In genomic region chr2:132038179-132038882, GRCh38 we compare ENCODE assay signal across 8 cellular contexts.
A peak's percentile ranks its signal among the peaks of the same experiment; 100 is the strongest.
DNase-seq lines count a peak whose midpoint lies in the region; FAIRE-seq and TF ChIP-seq lines count a peak whose summit lies in the region.

No MANE protein-coding gene starts in this region.

- H3K4me1 Mint-ChIP-seq in Caco-2 (ENCODE audit: low read depth, unreplicated experiment) = no peaks in the 10 kb centered on the region
- H3K4me1 Mint-ChIP-seq in endodermal cell = peaks cover 5% of the 10 kb centered on the region

- DNase-seq in Caco-2 (no peak), endodermal cell (peak; percentile 70), ovary (no peak), medulla oblongata (ENCODE audit: extremely low spot score) (no peak), GM12892 (ENCODE audit: insufficient read length) (no peak), MV-4-11 (lab: John Stamatoyannopoulos, UW) (no peak)
- DNase-seq in activated CD4-positive, CD25-positive, alpha-beta regulatory T cell (lab: John Stamatoyannopoulos, UW) = no peak

- H3K27ac Mint-ChIP-seq in Caco-2 (ENCODE audit: unreplicated experiment) = no peak overlapping the region
- no peak overlapping the region for H3K27ac Mint-ChIP-seq in endodermal cell

- H3K27me3 ChIP-seq in Caco-2 (replicated peaks; ENCODE audit: control insufficient read depth, insufficient read depth, low read length) = no peaks in the 10 kb centered on the region
- peaks cover 40% of the 10 kb centered on the region for H3K27me3 ChIP-seq in HUES64 (ENCODE audit: insufficient read depth, low read length)
- peaks cover 47% of the 10 kb centered on the region for H3K27me3 ChIP-seq in endodermal cell (ENCODE audit: control insufficient read depth, insufficient read depth, low read length, poor library complexity, severe bottlenecking)
- no peaks in the 10 kb centered on the region for H3K27me3 ChIP-seq in ovary

- H3K4me3 Mint-ChIP-seq in Caco-2 (ENCODE audit: unreplicated experiment) (peak overlapping the region; percentile 51), endodermal cell (peak overlapping the region; percentile 71)

- H3K9me3 Mint-ChIP-seq in Caco-2 (ENCODE audit: unreplicated experiment) = no peaks in the 10 kb centered on the region
- H3K9me3 Mint-ChIP-seq in endodermal cell = peaks cover 2% of the 10 kb centered on the region

- TF ChIP-seq EP300 in ovary (IDR thresholded peaks at IDR 0.05) = no peak

- peak overlapping the region; percentile 63 for H3K9ac ChIP-seq in HUES64 (ENCODE audit: low read depth, low read length)
- H3K9ac ChIP-seq in endodermal cell (ENCODE audit: extremely low read depth, low read length, poor library complexity, severe bottlenecking) = peak overlapping the region; percentile 34

- H3K36me3 ChIP-seq in Caco-2 (ENCODE audit: control insufficient read depth, insufficient read depth, low read length) (no peaks in the 10 kb centered on the region), HUES64 (ENCODE audit: insufficient read depth, low read length) (no peaks in the 10 kb centered on the region), endodermal cell (ENCODE audit: control insufficient read depth, insufficient read depth, low read length) (no peaks in the 10 kb centered on the region), ovary (no peaks in the 10 kb centered on the region)

- H3K36me3 Mint-ChIP-seq in Caco-2 (ENCODE audit: insufficient read depth, unreplicated experiment) (no peaks in the 10 kb centered on the region), endodermal cell (ENCODE audit: low read depth) (no peaks in the 10 kb centered on the region)

- 2% methylated on average over 78 of the region's 84 CpGs for WGBS in HUES64
- 0% methylated on average over 11 to 73 of the region's 84 CpGs for WGBS in endodermal cell (ENCODE audit: insufficient coverage in 1 of 2, insufficient read length in 1 of 2), 2 experiments
- 1 to 2% (median 2%) methylated on average over 78 to 84 of the region's 84 CpGs for WGBS in ovary, 3 donors

- H3K4me1 ChIP-seq in Caco-2 (no peaks in the 10 kb centered on the region), HUES64 (ENCODE audit: insufficient read depth, low read length) (no peaks in the 10 kb centered on the region), endodermal cell (ENCODE audit: control insufficient read depth, insufficient read depth, low read length) (no peaks in the 10 kb centered on the region), ovary (ENCODE audit: insufficient read depth) (peaks cover 3% of the 10 kb centered on the region)

- H3K27ac ChIP-seq in HUES64 (ENCODE audit: low read depth, low read length) (no peak overlapping the region), endodermal cell (ENCODE audit: low read depth, low read length) (no peak overlapping the region), ovary (no peak overlapping the region)

- BruUV-seq in Caco-2 (replicated peaks; lab: Mats Ljungman, UMichigan) = no TSS peak

- peaks cover 9% of the 10 kb centered on the region for H3K27me3 Mint-ChIP-seq in Caco-2 (ENCODE audit: insufficient read depth, unreplicated experiment)
- peaks cover 55% of the 10 kb centered on the region for H3K27me3 Mint-ChIP-seq in endodermal cell (ENCODE audit: insufficient read depth)

- H3K9me3 ChIP-seq in Caco-2 (no peaks in the 10 kb centered on the region), HUES64 (ENCODE audit: insufficient read depth, low read depth, low read length) (no peaks in the 10 kb centered on the region), endodermal cell (ENCODE audit: control insufficient read depth, low read length) (no peaks in the 10 kb centered on the region), ovary (no peaks in the 10 kb centered on the region)

- intact Hi-C loops in Caco-2 (cut with micrococcal nuclease; ENCODE audit: unreplicated experiment) = no loop called here
- intact Hi-C loops in ovary (cut with DNase I) = no loop called here

- POLR2A ChIA-PET in Caco-2 (lab: Charles Lee) = no interaction called here

- H3K4me3 ChIP-seq in Caco-2 (ENCODE audit: low read depth, low read length) (peak overlapping the region; percentile 21), HUES64 (ENCODE audit: low read length) (peak overlapping the region; percentile 64), endodermal cell (ENCODE audit: low read length) (peak overlapping the region; percentile 74), ovary (peak overlapping the region; percentile 9)

- FAIRE-seq in GM12892 (lab: Jason Lieb, UNC) = no peak

- CTCF ChIA-PET in Caco-2 (lab: Charles Lee) = no interaction called here

- TF ChIP-seq POLR2A in ovary (IDR thresholded peaks at IDR 0.05) (no peak), GM12892 (IDR thresholded peaks at IDR 0.05; ENCODE audit: low read depth, low read length) (no peak)

- TF ChIP-seq CTCF in Caco-2 (IDR thresholded peaks at IDR 0.05; ENCODE audit: insufficient read depth in 1 of 2, low read depth in 1 of 2, low read length in 1 of 2, severe bottlenecking in 1 of 2, unreplicated experiment in 1 of 2) (no peak), endodermal cell (conservative IDR thresholded peaks at IDR 0.05) (no peak), ovary (IDR thresholded peaks at IDR 0.05) (no peak)

Comparison
In these comparisons a context has a peak if more than half of its experiments do, and no peak if none do; other contexts are left out.
1. H3K4me3 ChIP-seq: peak in every context shown above with its lines; median percentile 74 in endodermal cell; 64 in HUES64; 21 in Caco-2; 9 in ovary.